8 cellular contexts compared by ENCODE assay signal in genomic region chr3:151305081-151305777, GRCh38. TPM values are rescaled to one million over a fixed set of nuclear protein-coding genes. Genes with fewer than 3 reads are reported as not detected.
DNase-seq lines count a peak whose midpoint lies in the region; ATAC-seq, FAIRE-seq and TF ChIP-seq lines count a peak whose summit lies in the region.

No MANE protein-coding gene starts in this region.

- H3K4me1 ChIP-seq in astrocyte (ENCODE audit: insufficient read depth, low read length) (peaks cover 31% of the 10 kb centered on the region), thyroid gland (peaks cover 0 to 7% of the 10 kb centered on the region in 2 donors)

- no peak for ATAC-seq in GM21619 (IDR thresholded peaks at IDR 0.05; ENCODE audit: unreplicated experiment)

- no peak for TF ChIP-seq POLR2A in thyroid gland (IDR thresholded peaks at IDR 0.05)

- H3K9me3 ChIP-seq in AG04450 (ENCODE audit: control insufficient read depth, insufficient read depth, low read length) (no peaks in the 10 kb centered on the region), astrocyte (ENCODE audit: insufficient read depth, low read depth, low read length) (no peaks in the 10 kb centered on the region), thyroid gland (no peaks in the 10 kb centered on the region)

- no peak overlapping the region for H2AFZ ChIP-seq in astrocyte (ENCODE audit: low read depth, low read length)

- H3K27ac ChIP-seq in AG04450 (ENCODE audit: low read depth, low read length) (peak overlapping the region; percentile 65), astrocyte (ENCODE audit: low read depth, low read length) (peak overlapping the region; percentile 89), thyroid gland (no peak overlapping the region)

- H3K27me3 Mint-ChIP-seq in astrocyte (ENCODE audit: low read depth, unreplicated experiment), result no peaks in the 10 kb centered on the region

- peaks cover 71% of the 10 kb centered on the region for H3K4me1 Mint-ChIP-seq in astrocyte (ENCODE audit: low read depth, unreplicated experiment)

- POLR2A ChIA-PET in AG04450 (lab: Yijun Ruan, JAX), result interaction anchor here (0.5 kb wide), 1 partner anchor 14 kb away, joined by 3 read pairs; no protein-coding TSS in a partner anchor

- H3K4me2 ChIP-seq in astrocyte (ENCODE audit: low read length), result peak overlapping the region; percentile 83

- FAIRE-seq in astrocyte (lab: Jason Lieb, UNC), result peak; percentile 100

- TF ChIP-seq CTCF in AG04450 (IDR thresholded peaks at IDR 0.05; ENCODE audit: low read depth, low read length), result peak; percentile 26
- TF ChIP-seq CTCF in astrocyte (IDR thresholded peaks at IDR 0.05; ENCODE audit: insufficient read depth, low read depth, low read length), result no peak
- peak in 1 of 6 experiments; percentile 24 for TF ChIP-seq CTCF in thyroid gland (IDR thresholded peaks at IDR 0.05)

- peaks cover 3% of the 10 kb centered on the region for H3K36me3 Mint-ChIP-seq in astrocyte (ENCODE audit: low read depth, unreplicated experiment)

- no peaks in the 10 kb centered on the region for H4K20me1 ChIP-seq in astrocyte (ENCODE audit: insufficient read depth, low read length)

- H3K4me3 ChIP-seq in AG04450 (ENCODE audit: low read depth, low read length) (no peak overlapping the region), astrocyte (ENCODE audit: insufficient read depth, low read depth, low read length) (peak overlapping the region; percentile 46), thyroid gland (replicated peaks in 1 of 3) (no peak overlapping the region)

- peak overlapping the region; percentile 52 for H3K9ac ChIP-seq in astrocyte (ENCODE audit: low read length)

- H3K4me3 Mint-ChIP-seq in astrocyte (ENCODE audit: unreplicated experiment), result peak overlapping the region; percentile 66

- 59 to 65% methylated on average over 7 of the region's 7 CpGs for WGBS in thyroid gland, 2 donors

- no peaks in the 10 kb centered on the region for H3K27me3 ChIP-seq in AG04450 (ENCODE audit: control insufficient read depth, insufficient read depth, low read length)
- H3K27me3 ChIP-seq in astrocyte (ENCODE audit: insufficient read depth, low read length), result no peaks in the 10 kb centered on the region
- H3K27me3 ChIP-seq in thyroid gland, result no peaks in the 10 kb centered on the region

- H3K79me2 ChIP-seq in astrocyte (ENCODE audit: insufficient read depth, low read length), result no peaks in the 10 kb centered on the region

- CTCF ChIA-PET in AG04450 (lab: Charles Lee), result interaction anchor here (1.0 to 4.7 kb wide), 6 partner anchors 14 to 137 kb away, joined by 3 to 33 read pairs (median 6); no protein-coding TSS in a partner anchor

- H3K36me3 ChIP-seq in astrocyte (ENCODE audit: insufficient read depth, low read length) (no peaks in the 10 kb centered on the region), thyroid gland (no peaks in the 10 kb centered on the region)

- DNase-seq in AG04450 (ENCODE audit: low read depth, low spot score) (peak; percentile 84), HuH-7 (ENCODE audit: low spot score) (peak; percentile 58), astrocyte (ENCODE audit: low read depth) (peak; percentile 99), kidney glomerular epithelial cell (lab: John Stamatoyannopoulos, UW) (peak; percentile 97), thyroid gland (peak; percentile 58 to 61), NCI-H1417 treated with DMSO at 0.1 percent for 48 hours (lab: John Stamatoyannopoulos, UW) (no peak), DMS79 (lab: John Stamatoyannopoulos, UW) (no peak)

- intact Hi-C loops in thyroid gland (cut with DNase I), result no loop called here

- H3K9me3 Mint-ChIP-seq in astrocyte (ENCODE audit: unreplicated experiment), result no peaks in the 10 kb centered on the region

- peak overlapping the region; percentile 99 for H3K27ac Mint-ChIP-seq in astrocyte (ENCODE audit: unreplicated experiment)

RNA-seq across cellular contexts. Expression of gene GPR87, which starts 11.4 kb away (rescaled TPM):
- polyA plus RNA-seq in AG04450 (2011; rRNA removed), result not detected in 2 replicates
- not detected in 2 replicates for polyA minus RNA-seq in AG04450 (2011; rRNA and poly(A)+ RNA removed)
- total RNA-seq in astrocyte, result 12.1 and 15.5 TPM in 2 replicates
- not detected for total RNA-seq in thyroid gland

RNA-seq across cellular contexts. Expression of gene P2RY13, which starts 24.1 kb away (rescaled TPM):
- polyA plus RNA-seq in AG04450 (2011; rRNA removed), result not detected in 2 replicates
- polyA minus RNA-seq in AG04450 (2011; rRNA and poly(A)+ RNA removed), result not detected in 2 replicates
- total RNA-seq in astrocyte (not detected in 2 replicates), thyroid gland (1 to 10 TPM in 2 of 4 donors, under 1 TPM in 2; 0.63 to 1.8 (median 0.89) TPM)

RNA-seq across cellular contexts. Expression of gene P2RY14, which starts 26.9 kb away (rescaled TPM):
- not detected in 2 replicates for polyA plus RNA-seq in AG04450 (2011; rRNA removed)
- polyA minus RNA-seq in AG04450 (2011; rRNA and poly(A)+ RNA removed), result not detected in 2 replicates
- total RNA-seq in astrocyte (0.11 TPM in 1 of 2 replicates, not detected in the other), thyroid gland (1 to 10 TPM; 1.8 to 9.5 (median 2.5) TPM)

Comparison
In these comparisons a context has a peak if more than half of its experiments do, and no peak if none do; other contexts are left out.
1. DNase-seq: peak in AG04450 (single experiment), HuH-7 (single experiment), astrocyte (single experiment), kidney glomerular epithelial cell (single experiment) and thyroid gland (2 of 2); none in NCI-H1417 treated with DMSO at 0.1 percent for 48 hours (single experiment) and DMS79 (single experiment).
2. H3K27ac ChIP-seq: peak in AG04450 (single experiment) and astrocyte (single experiment); none in thyroid gland (0 of 3).
3. RNA of gene GPR87, which starts 11.4 kb away (total RNA-seq): 12.1 to 15.5 TPM in astrocyte; not detected in thyroid gland; every median in the first group is over 10 times any median in the second.